ENCODE assay signal across 10 cellular contexts in genomic region chr2:100105678-100106054, GRCh38. TPM values are rescaled to one million over a fixed set of nuclear protein-coding genes. Genes with fewer than 3 reads are reported as not detected.
DNase-seq lines count a peak whose midpoint lies in the region; ATAC-seq, FAIRE-seq and TF ChIP-seq lines count a peak whose summit lies in the region.
"Had no signal": no experiment of that assay in that cellular context is flagged by ENCODE, and none has a peak within 500 bp of the region (broad histone marks: within the 10 kb centered on the region; RNA-seq: fewer than 3 reads in every experiment).

No MANE protein-coding gene starts in this region.

- peak; percentile 15 for TF ChIP-seq EP300 in esophagus muscularis mucosa (IDR thresholded peaks at IDR 0.05)

- H3K27ac ChIP-seq in C4-2B: peak overlapping the region; percentile 73
- no peak overlapping the region for H3K27ac ChIP-seq in KMS-11
- peak overlapping the region; percentile 82 to 87 (median 86) for H3K27ac ChIP-seq in esophagus muscularis mucosa (replicated peaks in 1 of 4)

- H3K9ac ChIP-seq in KMS-11: peak overlapping the region; percentile 44; the same call in 1 of the 2 replicates

- H3K9me3 ChIP-seq in esophagus muscularis mucosa (no peaks in the 10 kb centered on the region), neuron (ENCODE audit: low read length) (no peaks in the 10 kb centered on the region)

- no peak overlapping the region for H3K4me3 ChIP-seq in KMS-11 (IDR thresholded peaks at IDR 0.05; ENCODE audit: insufficient read depth, low read depth, low read length)
- H3K4me3 ChIP-seq in esophagus muscularis mucosa: peak overlapping the region; percentile 67 to 83 (median 76)
- peak overlapping the region; percentile 46 for H3K4me3 ChIP-seq in neuron (ENCODE audit: low read length)
- H3K4me3 ChIP-seq: K562 had no signal

- ATAC-seq in HG03039 (IDR thresholded peaks at IDR 0.05; ENCODE audit: unreplicated experiment): no peak
- no peak for ATAC-seq in GM18907 (IDR thresholded peaks at IDR 0.05; ENCODE audit: unreplicated experiment)
- ATAC-seq: K562 had no signal

- FAIRE-seq in GM19239 (lab: Jason Lieb, UNC): no peak
- FAIRE-seq: GM18507, K562 had no signal

- H3K36me3 ChIP-seq in KMS-11 (ENCODE audit: insufficient read depth): no peaks in the 10 kb centered on the region
- no peaks in the 10 kb centered on the region for H3K36me3 ChIP-seq in esophagus muscularis mucosa
- no peaks in the 10 kb centered on the region for H3K36me3 ChIP-seq in neuron (ENCODE audit: insufficient read depth, low read length)

- peak overlapping the region; percentile 73; the same call in 1 of the 2 replicates for H3K4me2 ChIP-seq in KMS-11

- H2AFZ ChIP-seq in KMS-11 (ENCODE audit: low read depth) (peak overlapping the region; percentile 85; the same call in 1 of the 2 replicates), neuron (ENCODE audit: low read depth, low read length) (peak overlapping the region; percentile 34)

- H3K4me1 ChIP-seq in KMS-11 (ENCODE audit: low read depth, poor library complexity, severe bottlenecking) (no peaks in the 10 kb centered on the region), esophagus muscularis mucosa (peaks cover 6 to 37% (median 26%) of the 10 kb centered on the region in 4 donors), neuron (ENCODE audit: insufficient read depth, low read length) (peaks cover 34% of the 10 kb centered on the region)

- DNase-seq in esophagus muscularis mucosa (ENCODE audit: extremely low spot score): peak; percentile 92
- DNase-seq in GM19239 (ENCODE audit: insufficient read length, low spot score): no peak
- no peak for DNase-seq in RKO (ENCODE audit: low spot score)

- TF ChIP-seq POLR2A in esophagus muscularis mucosa (IDR thresholded peaks at IDR 0.05; ENCODE audit: low read depth): no peak

- no peaks in the 10 kb centered on the region for H3K79me2 ChIP-seq in KMS-11 (ENCODE audit: insufficient read depth, low read depth)

- TF ChIP-seq CTCF in C4-2B (conservative IDR thresholded peaks at IDR 0.05) (no peak), KMS-11 (conservative IDR thresholded peaks at IDR 0.05; ENCODE audit: low read depth, low read length) (no peak), esophagus muscularis mucosa (IDR thresholded peaks at IDR 0.05) (no peak)

- H3K27me3 ChIP-seq in KMS-11 (ENCODE audit: insufficient read depth, low read depth) (peaks cover 4% of the 10 kb centered on the region; the same call in 1 of the 2 replicates), esophagus muscularis mucosa (peaks cover 0 to 3% (median 0%) of the 10 kb centered on the region in 4 donors), neuron (ENCODE audit: insufficient read depth, low read length) (no peaks in the 10 kb centered on the region)

- 27% methylated on average over 12 of the region's 12 CpGs for WGBS in esophagus muscularis mucosa

- intact Hi-C loops in esophagus muscularis mucosa (cut with DNase I): no loop called here

- H4K20me1 ChIP-seq in KMS-11 (ENCODE audit: insufficient read depth): no peaks in the 10 kb centered on the region

RNA-seq across cellular contexts. Expression of gene AFF3, which starts 36.7 kb away (rescaled TPM):
- total RNA-seq in esophagus muscularis mucosa: 10 to 100 TPM; 36.4 to 99.5 (median 56.9) TPM
